In genomic region chr10:33819206-33819605, GRCh38 we compare ENCODE assay signal across 14 cellular contexts.
"Had no signal": no experiment of that assay in that cellular context is flagged by ENCODE, and none has a peak within 500 bp of the region (broad histone marks: within the 10 kb centered on the region; RNA-seq: fewer than 3 reads in every experiment).

No MANE protein-coding gene starts in this region.

- H3K4me3 Mint-ChIP-seq: activated CD4-positive, alpha-beta memory T cell treated with anti-CD3 and anti-CD28 coated beads for 36 hours; activated naive CD8-positive, alpha-beta T cell; neural progenitor cell; type B pancreatic cell had no signal

- FAIRE-seq: bronchial epithelial cell had no signal

- H3K9me3 ChIP-seq: esophagus squamous epithelium, ovary had no signal

- H2AFZ ChIP-seq: neural progenitor cell had no signal

- H3K27ac ChIP-seq: esophagus squamous epithelium, neural progenitor cell, ovary had no signal

- H3K36me3 ChIP-seq: esophagus squamous epithelium, neural progenitor cell, ovary had no signal

- H3K4me2 ChIP-seq: neural progenitor cell had no signal

- H3K27me3 ChIP-seq: esophagus squamous epithelium, neural progenitor cell, ovary had no signal

- H3K9ac ChIP-seq: neural progenitor cell had no signal

- H3K27ac Mint-ChIP-seq: activated CD4-positive, alpha-beta memory T cell treated with anti-CD3 and anti-CD28 coated beads for 36 hours; activated naive CD8-positive, alpha-beta T cell; neural progenitor cell; type B pancreatic cell had no signal

- H3K4me1 ChIP-seq: esophagus squamous epithelium had no signal

- DNase-seq: activated CD4-positive, alpha-beta memory T cell treated with anti-CD3 and anti-CD28 coated beads for 36 hours; activated CD4-positive, alpha-beta T cell treated with anti-CD3 and anti-CD28 coated beads for 1 hour; activated gamma-delta T cell; activated T-cell treated with anti-CD3 and anti-CD28 coated beads, Interleukin-2, amount 50 U/mL, for 48 hours; esophagus squamous epithelium; hippocampal formation; ovary; stimulated activated CD4-positive, alpha-beta T cell treated with anti-CD3 and anti-CD28 coated beads, Interleukin-12 subunit alpha, Interleukin-12 subunit beta, amount 100 ng/mL, for 4 hours; stimulated activated CD4-positive, alpha-beta T cell treated with anti-CD3 and anti-CD28 coated beads, Interleukin-2, amount 100 ng/mL, for 48 hours; stimulated activated naive CD4-positive, alpha-beta T cell treated with Interleukin-2 at 50 U/mL for 16 hours had no signal

- H3K4me3 ChIP-seq: esophagus squamous epithelium, neural progenitor cell, ovary had no signal

- H3K27me3 Mint-ChIP-seq: activated CD4-positive, alpha-beta memory T cell treated with anti-CD3 and anti-CD28 coated beads for 36 hours; activated naive CD8-positive, alpha-beta T cell; type B pancreatic cell had no signal

- H3K9me3 Mint-ChIP-seq: activated CD4-positive, alpha-beta memory T cell treated with anti-CD3 and anti-CD28 coated beads for 36 hours; type B pancreatic cell had no signal

- H3K36me3 Mint-ChIP-seq: activated CD4-positive, alpha-beta memory T cell treated with anti-CD3 and anti-CD28 coated beads for 36 hours; activated naive CD8-positive, alpha-beta T cell; neural progenitor cell; type B pancreatic cell had no signal
